ENCODE assay signal across 28 cellular contexts in genomic region chr16:1134776-1135458, GRCh38. TPM values are rescaled to one million over a fixed set of nuclear protein-coding genes. Genes with fewer than 3 reads are reported as not detected.
DNase-seq lines count a peak whose midpoint lies in the region; ATAC-seq, FAIRE-seq and TF ChIP-seq lines count a peak whose summit lies in the region.
"Had no signal": no experiment of that assay in that cellular context is flagged by ENCODE, and none has a peak within 500 bp of the region (broad histone marks: within the 10 kb centered on the region; RNA-seq: fewer than 3 reads in every experiment).

No MANE protein-coding gene starts in this region.

- 14 to 15% methylated on average over 29 to 30 of the region's 30 CpGs for WGBS in pancreas, 2 donors

- H3K4me3 ChIP-seq in pancreas: no peak overlapping the region
- H3K4me3 ChIP-seq: BLaER1, PC-9, SJCRH30 had no signal

- intact Hi-C loops in pancreas (cut with DNase I): no loop called here

- no peak for FAIRE-seq in pancreas (lab: Jason Lieb, UNC)
- FAIRE-seq: D721Med, GM18507 had no signal

- no peaks in the 10 kb centered on the region for H3K9me3 ChIP-seq in pancreas
- H3K9me3 ChIP-seq: BLaER1, SJCRH30 had no signal

- in situ Hi-C loops in ACHN (cut with HindIII; ENCODE audit: low pct_ligation_motif_present, low pct_unique_long_range_greater_than_20kb, low sequenced_read_pairs): loop anchor here (25.0 kb wide), 1 partner anchor 152 kb away; no protein-coding TSS in a partner anchor

- peaks cover 21 to 28% (median 21%) of the 10 kb centered on the region in 3 donors for H3K4me1 ChIP-seq in pancreas
- H3K4me1 ChIP-seq: SJCRH30 had no signal

- no peaks in the 10 kb centered on the region for H3K27me3 ChIP-seq in pancreas

- TF ChIP-seq CTCF in pancreas (IDR thresholded peaks at IDR 0.05): no peak
- no peak for TF ChIP-seq CTCF in omental fat pad (IDR thresholded peaks at IDR 0.05)

- ATAC-seq in left lobe of liver: peak; percentile 70
- peak; percentile 55 to 80 (median 68) for ATAC-seq in pancreas
- ATAC-seq in omental fat pad (ENCODE audit: low FRiP score): no peak
- ATAC-seq: Right ventricle myocardium inferior had no signal

- peak; percentile 56 for DNase-seq in NCI-H82 (lab: John Stamatoyannopoulos, UW)
- no peak for DNase-seq in NCI-H82 treated with DMSO at 0.1 percent for 48 hours (lab: John Stamatoyannopoulos, UW; ENCODE audit: unreplicated experiment)
- peak; percentile 82 for DNase-seq in left lobe of liver (ENCODE audit: low spot score)
- peak in 4 of 6 donors; percentile 36 to 68 (median 57) for DNase-seq in pancreas
- no peak for DNase-seq in omental fat pad (ENCODE audit: low spot score)
- DNase-seq in activated CD4-positive, alpha-beta T cell treated with anti-CD3 and anti-CD28 coated beads, Interleukin-2, amount 50 U/mL, for 1 hour: no peak
- no peak for DNase-seq in ACHN
- DNase-seq: 8988T; CD4-positive, CD25-positive, alpha-beta regulatory T cell; GOT3; HCEC 1CT; MM.1S; NCI-H1417 treated with DMSO at 0.1 percent for 48 hours; NCI-H1694 treated with DMSO at 0.1 percent for 48 hours; NCI-H2081; NCI-H226; NCI-H510A; NCI-H69; PC-9; SJCRH30 had no signal

- H3K27ac ChIP-seq in pancreas: peak overlapping the region in 1 of 4 donors; percentile 13
- H3K27ac ChIP-seq: BLaER1, KMS-11, PC-9, SJCRH30 had no signal

- no peaks in the 10 kb centered on the region for H3K36me3 ChIP-seq in pancreas
- H3K36me3 ChIP-seq: BLaER1, SJCRH30 had no signal

RNA-seq across cellular contexts. Expression of gene CACNA1H, which starts 18.0 kb away (rescaled TPM):
- total RNA-seq in left lobe of liver: 4.2 TPM
- 1 to 10 TPM; 2.5 to 5.4 (median 3.6) TPM for total RNA-seq in pancreas
- 10 to 100 TPM; 12.8 to 20.5 TPM for polyA plus RNA-seq in pancreas
- 10 to 100 TPM in 2 of 4 donors, 1 to 10 TPM in 2; 1.8 to 13.6 (median 10.2) TPM for total RNA-seq in omental fat pad
- total RNA-seq: PC-9, RPMI7951 had no signal
- polyA plus RNA-seq: IgD-negative memory B cell had no signal

RNA-seq across cellular contexts. Expression of gene C1QTNF8, which starts 38.9 kb away (rescaled TPM):
- total RNA-seq in left lobe of liver: not detected
- total RNA-seq in pancreas: not detected
- polyA plus RNA-seq in pancreas: under 1 TPM in 1 of 2 donors, not detected in 1; 0.23 TPM
- not detected for total RNA-seq in omental fat pad
- total RNA-seq: CD4-positive, CD25-positive, alpha-beta regulatory T cell; PC-9; RPMI7951; SJCRH30 had no signal
- polyA plus RNA-seq: AG04450; CD4-positive, CD25-positive, alpha-beta regulatory T cell; IgD-negative memory B cell had no signal

Comparison
In these comparisons a context has a peak if more than half of its experiments do, and no peak if none do; other contexts are left out.
1. DNase-seq: peak in NCI-H82 (single experiment), left lobe of liver (single experiment) and pancreas (4 of 6); none in NCI-H82 treated with DMSO at 0.1 percent for 48 hours (single experiment), omental fat pad (single experiment), activated CD4-positive, alpha-beta T cell treated with anti-CD3 and anti-CD28 coated beads, Interleukin-2, amount 50 U/mL, for 1 hour (single experiment) and ACHN (single experiment).